16 cellular contexts compared by ENCODE assay signal in genomic region chr2:73237168-73237567, GRCh38. TPM values are rescaled to one million over a fixed set of nuclear protein-coding genes. Genes with fewer than 3 reads are reported as not detected.
DNase-seq lines count a peak whose midpoint lies in the region; ATAC-seq and TF ChIP-seq lines count a peak whose summit lies in the region.
"Had no signal": no experiment of that assay in that cellular context is flagged by ENCODE, and none has a peak within 500 bp of the region (broad histone marks: within the 10 kb centered on the region; RNA-seq: fewer than 3 reads in every experiment).

No MANE protein-coding gene starts in this region.

- H3K4me3 ChIP-seq in HCT116 (replicated peaks in 1 of 2; ENCODE audit: low read depth in 1 of 2, low read length in 2 of 2), result no peak overlapping the region
- H3K4me3 ChIP-seq in PC-3 (ENCODE audit: low read length), result no peak overlapping the region
- H3K4me3 ChIP-seq in naive thymus-derived CD4-positive, alpha-beta T cell (ENCODE audit: low read length), result no peak overlapping the region
- H3K4me3 ChIP-seq: sigmoid colon had no signal

- H3F3A ChIP-seq in PC-3 (ENCODE audit: low read length, unreplicated experiment), result no peaks in the 10 kb centered on the region

- H3K9me2 ChIP-seq in HCT116 (ENCODE audit: insufficient read depth) (no peaks in the 10 kb centered on the region), PC-3 (replicated peaks; ENCODE audit: low read length) (no peaks in the 10 kb centered on the region)

- H3K27me3 ChIP-seq in HCT116 (ENCODE audit: insufficient read depth, low read length) (no peaks in the 10 kb centered on the region), PC-3 (ENCODE audit: low read length) (no peaks in the 10 kb centered on the region)
- no peaks in the 10 kb centered on the region for H3K27me3 ChIP-seq in naive thymus-derived CD4-positive, alpha-beta T cell (ENCODE audit: control insufficient read depth in 2 of 2, insufficient read depth in 2 of 2, low read length in 2 of 2)
- H3K27me3 ChIP-seq: sigmoid colon had no signal

- TF ChIP-seq CTCF in HCT116 (IDR thresholded peaks at IDR 0.05 in 2 of 3, conservative IDR thresholded peaks at IDR 0.05 in 1 of 3; ENCODE audit: borderline replicate concordance in 1 of 3, insufficient read depth in 1 of 3, low read depth in 2 of 3, low read length in 2 of 3), result no peak
- no peak for TF ChIP-seq CTCF in PC-3 (conservative IDR thresholded peaks at IDR 0.05; ENCODE audit: low read depth, low read length)

- H3K79me2 ChIP-seq in HCT116 (ENCODE audit: insufficient read depth, low read length) (peaks cover 83% of the 10 kb centered on the region), PC-3 (ENCODE audit: low read length) (peaks cover 83% of the 10 kb centered on the region)

- RAD21 ChIA-PET in HCT116 (lab: Charles Lee; ENCODE audit: low non-redundant PET in 1 of 2, low total read pairs in 2 of 2, uncharacterized antibody in 2 of 2, unreplicated experiment in 2 of 2), result no interaction called here

- H2AFZ ChIP-seq in HCT116 (ENCODE audit: low read depth, low read length, poor library complexity, severe bottlenecking), result no peak overlapping the region
- H2AFZ ChIP-seq in PC-3 (ENCODE audit: low read length), result no peak overlapping the region

- intact Hi-C loops in HCT116 (cut with micrococcal nuclease), result loop anchor here (10.0 kb wide), 1 partner anchor 1218 kb away; the partner anchor contains the start of genes INO80B and WBP1
- intact Hi-C loops in PC-3 (cut with micrococcal nuclease), result no loop called here
- intact Hi-C loops in naive thymus-derived CD4-positive, alpha-beta T cell (cut with micrococcal nuclease), result loop anchor here (10.0 kb wide), 7 partner anchors 548 to 1608 kb away; partner anchors contain the start of genes C2orf78 (in 1 of the 2), CCDC142 (in 1 of the 2), DUSP11 (in 1 of the 2) and HK2 (in 1 of the 2)

- BruUV-seq in HCT116 (replicated peaks; lab: Mats Ljungman, UMichigan) (no TSS peak), PC-3 (replicated peaks; lab: Mats Ljungman, UMichigan) (no TSS peak)

- DNase-seq in HCT116 (ENCODE audit: low read depth, low spot score) (no peak), PC-3 (no peak), SW480 (ENCODE audit: low spot score) (no peak), activated gamma-delta T cell treated with Interleukin-2 at 50 U/mL for 16 hours (no peak)
- no peak for DNase-seq in naive thymus-derived CD4-positive, alpha-beta T cell
- DNase-seq: Caco-2; effector CD8-positive, alpha-beta T cell; NCI-H2107 had no signal

- no peaks in the 10 kb centered on the region for H3K9me3 Mint-ChIP-seq in naive thymus-derived CD4-positive, alpha-beta T cell

- H3K4me2 ChIP-seq in HCT116 (ENCODE audit: low read length) (peak overlapping the region; percentile 4; the same call in 1 of the 2 replicates), PC-3 (ENCODE audit: low read length) (0 out of 2 replicates have a peak overlapping the region, but pooled peaks have one; percentile 5)

- H3K4me1 ChIP-seq in HCT116 (ENCODE audit: control insufficient read depth in 1 of 2, insufficient read depth in 2 of 2, low read length in 2 of 2), result peaks cover 10 to 27% of the 10 kb centered on the region in 2 experiments; a peak in 3 of 4 replicates
- peaks cover 15% of the 10 kb centered on the region for H3K4me1 ChIP-seq in PC-3 (ENCODE audit: insufficient read depth, low read length)
- peaks cover 15% of the 10 kb centered on the region in 2 donors for H3K4me1 ChIP-seq in naive thymus-derived CD4-positive, alpha-beta T cell (ENCODE audit: control insufficient read depth in 2 of 2, insufficient read depth in 2 of 2, low read length in 2 of 2)

- CTCF ChIA-PET in HCT116 (lab: Charles Lee) (no interaction called here), PC-3 (lab: Charles Lee) (no interaction called here)
- CTCF ChIA-PET in naive thymus-derived CD4-positive, alpha-beta T cell (lab: Charles Lee), result interaction anchor here (1.6 kb wide), 1 partner anchor 25 kb away, joined by 3 read pairs; no protein-coding TSS in a partner anchor

- ATAC-seq in HCT116 (no peak), PC-3 (no peak)
- no peak for ATAC-seq in naive thymus-derived CD4-positive, alpha-beta T cell

- H3K36me3 ChIP-seq in HCT116 (ENCODE audit: control insufficient read depth in 1 of 2, insufficient read depth in 2 of 2, low read length in 2 of 2), result peaks cover 37 to 43% of the 10 kb centered on the region in 2 experiments
- H3K36me3 ChIP-seq in PC-3 (ENCODE audit: low read depth, low read length), result peaks cover 20% of the 10 kb centered on the region
- peaks cover 0 to 32% (median 3%) of the 10 kb centered on the region in 3 experiments for H3K36me3 ChIP-seq in naive thymus-derived CD4-positive, alpha-beta T cell (ENCODE audit: control insufficient read depth in 2 of 3, insufficient read depth in 3 of 3, low read length in 3 of 3)

- H3K9me3 ChIP-seq in HCT116 (ENCODE audit: control insufficient read depth in 1 of 2, insufficient read depth in 1 of 2, low read depth in 1 of 2, low read length in 2 of 2) (no peaks in the 10 kb centered on the region), PC-3 (ENCODE audit: low read length) (no peaks in the 10 kb centered on the region)
- no peaks in the 10 kb centered on the region for H3K9me3 ChIP-seq in naive thymus-derived CD4-positive, alpha-beta T cell (ENCODE audit: control insufficient read depth in 2 of 3, low read length in 3 of 3)
- H3K9me3 ChIP-seq: Caco-2, sigmoid colon had no signal

- no peak for TF ChIP-seq RAD21 in HCT116 (IDR thresholded peaks at IDR 0.05; ENCODE audit: low read depth)

- peaks cover 0 to 2% (median 0%) of the 10 kb centered on the region in 5 donors for H3K27me3 Mint-ChIP-seq in naive thymus-derived CD4-positive, alpha-beta T cell

- H3K27ac ChIP-seq in HCT116 (ENCODE audit: low read depth, low read length), result no peak overlapping the region
- no peak overlapping the region for H3K27ac ChIP-seq in PC-3 (ENCODE audit: low read length)
- H3K27ac ChIP-seq in naive thymus-derived CD4-positive, alpha-beta T cell (ENCODE audit: low read depth, low read length), result no peak overlapping the region
- H3K27ac ChIP-seq: HL-60 had no signal

- H3K9ac ChIP-seq in HCT116 (ENCODE audit: low read length), result no peak overlapping the region
- no peak overlapping the region for H3K9ac ChIP-seq in PC-3 (ENCODE audit: low read length)

- peaks cover 0 to 6% (median 0%) of the 10 kb centered on the region in 5 donors for H3K36me3 Mint-ChIP-seq in naive thymus-derived CD4-positive, alpha-beta T cell

- peaks cover 28 to 53% (median 48%) of the 10 kb centered on the region in 7 donors for H3K4me1 Mint-ChIP-seq in naive thymus-derived CD4-positive, alpha-beta T cell

- H4K20me1 ChIP-seq in HCT116 (ENCODE audit: insufficient read depth), result peaks cover 26% of the 10 kb centered on the region; the same call in 1 of the 2 replicates
- peaks cover 58% of the 10 kb centered on the region for H4K20me1 ChIP-seq in PC-3 (ENCODE audit: low read length)

- POLR2A ChIA-PET in HCT116 (lab: Charles Lee) (interaction anchor here (1.0 kb wide), 1 partner anchor 26 kb away, joined by 3 read pairs; no protein-coding TSS in a partner anchor), PC-3 (lab: Charles Lee; ENCODE audit: unreplicated experiment) (no interaction called here)
- POLR2A ChIA-PET in naive thymus-derived CD4-positive, alpha-beta T cell (lab: Charles Lee), result interaction anchor here (0.7 kb wide), 1 partner anchor 60 kb away, joined by 3 read pairs; no protein-coding TSS in a partner anchor

- no peak for TF ChIP-seq POLR2A in HCT116 (IDR thresholded peaks at IDR 0.05; ENCODE audit: borderline replicate concordance, extremely low read depth, insufficient read depth, insufficient read length)

- H3K4me3 Mint-ChIP-seq in naive thymus-derived CD4-positive, alpha-beta T cell, result peak overlapping the region in 3 of 10 donors; percentile 1 to 91 (median 11)

- H3K27ac Mint-ChIP-seq in naive thymus-derived CD4-positive, alpha-beta T cell, result peak overlapping the region; percentile 0 to 96 (median 19)

RNA-seq across cellular contexts. Expression of gene CCT7, which starts 3.1 kb away (rescaled TPM):
- 637 TPM for total RNA-seq in HCT116 (2021; ENCODE audit: unreplicated experiment)
- 510 and 633 TPM in 2 replicates for polyA plus RNA-seq in HCT116 (2012)
- 517 and 538 TPM in 2 replicates for total RNA-seq in PC-3 (2014; rRNA removed)
- 100 to 1,000 TPM; 118 to 322 (median 181) TPM for total RNA-seq in naive thymus-derived CD4-positive, alpha-beta T cell
- 100 to 1,000 TPM; 284 to 298 TPM for polyA plus RNA-seq in naive thymus-derived CD4-positive, alpha-beta T cell

RNA-seq across cellular contexts. Expression of gene PRADC1, which starts 4.1 kb away (rescaled TPM):
- total RNA-seq in HCT116 (2021; ENCODE audit: unreplicated experiment), result 8.6 TPM
- polyA plus RNA-seq in HCT116 (2012), result 10.7 and 12.0 TPM in 2 replicates
- 62.5 and 65.7 TPM in 2 replicates for total RNA-seq in PC-3 (2014; rRNA removed)
- total RNA-seq in naive thymus-derived CD4-positive, alpha-beta T cell, result 1 to 10 TPM; 4.3 to 8.8 (median 6.9) TPM
- polyA plus RNA-seq in naive thymus-derived CD4-positive, alpha-beta T cell, result 10 to 100 TPM; 25.1 to 29.5 TPM

RNA-seq across cellular contexts. Expression of gene SMYD5, which starts 23.1 kb away (rescaled TPM):
- total RNA-seq in HCT116 (2021; ENCODE audit: unreplicated experiment), result 37.4 TPM
- 29.6 and 29.7 TPM in 2 replicates for polyA plus RNA-seq in HCT116 (2012)
- total RNA-seq in PC-3 (2014; rRNA removed), result 47.1 and 49.4 TPM in 2 replicates
- 10 to 100 TPM; 25.1 to 76.2 (median 42.7) TPM for total RNA-seq in naive thymus-derived CD4-positive, alpha-beta T cell
- polyA plus RNA-seq in naive thymus-derived CD4-positive, alpha-beta T cell, result 10 to 100 TPM; 25.6 to 28.0 TPM

RNA-seq across cellular contexts. Expression of gene NOTO, which starts 34.8 kb away (rescaled TPM):
- total RNA-seq in HCT116 (2021; ENCODE audit: unreplicated experiment) (not detected), PC-3 (2014; rRNA removed) (0.07 TPM in 1 of 2 replicates, not detected in the other)
- polyA plus RNA-seq in HCT116 (2012), result not detected in 2 replicates
- not detected for total RNA-seq in naive thymus-derived CD4-positive, alpha-beta T cell
- not detected for polyA plus RNA-seq in naive thymus-derived CD4-positive, alpha-beta T cell
- total RNA-seq: activated CD8-positive, alpha-beta memory T cell treated with anti-CD3 and anti-CD28 coated beads for 36 hours; Caco-2; frontal cortex; MCF 10A; myocyte; sigmoid colon; T-helper 1 cell treated with Interleukin-12 subunit alpha and Interleukin-12 subunit beta and Interleukin-4 antibody, amounts not matched to agents 30 ng/mL and 1 ng/mL, for 36 hours; temporal lobe had no signal
- polyA plus RNA-seq: sigmoid colon had no signal

RNA-seq across cellular contexts. Expression of gene FBXO41, which starts 47.1 kb away (rescaled TPM):
- total RNA-seq in HCT116 (2021; ENCODE audit: unreplicated experiment) (34.9 TPM), PC-3 (2014; rRNA removed) (4.2 and 7.7 TPM in 2 replicates)
- polyA plus RNA-seq in HCT116 (2012), result 14.7 and 14.8 TPM in 2 replicates
- 10 to 100 TPM; 13.2 to 19.6 (median 17.6) TPM for total RNA-seq in naive thymus-derived CD4-positive, alpha-beta T cell
- polyA plus RNA-seq in naive thymus-derived CD4-positive, alpha-beta T cell, result 1 to 10 TPM; 1.5 to 3.2 TPM
